Comparison of ENCODE assay signal across 12 cellular contexts in the genomic region with DNA sequence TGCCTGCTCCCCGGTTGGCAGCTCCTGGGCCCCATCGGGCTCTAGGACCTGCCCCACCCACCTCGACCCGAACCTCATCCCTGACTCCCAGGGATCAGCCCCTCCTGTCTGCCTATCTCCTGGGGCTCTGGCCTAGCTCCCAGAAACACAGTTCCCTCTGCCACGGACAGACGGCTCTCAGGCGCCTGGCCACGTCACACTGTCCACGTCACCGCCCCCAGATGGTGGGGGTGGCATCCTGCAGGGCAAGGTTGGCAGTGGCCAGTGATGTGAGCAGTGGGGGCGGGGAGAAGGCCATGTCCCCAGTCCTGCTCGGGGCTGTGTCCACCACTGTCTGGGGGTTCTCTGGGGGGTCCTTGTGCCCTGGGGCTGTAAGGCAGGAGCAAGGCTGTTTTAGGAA. TPM values are rescaled to one million over a fixed set of nuclear protein-coding genes. Genes with fewer than 3 reads are reported as not detected.
A peak's percentile ranks its signal among the peaks of the same experiment; 100 is the strongest.
DNase-seq lines count a peak whose midpoint lies in the region; ATAC-seq and TF ChIP-seq lines count a peak whose summit lies in the region.
"Had no signal": no experiment of that assay in that cellular context is flagged by ENCODE, and none has a peak within 500 bp of the region (broad histone marks: within the 10 kb centered on the region; RNA-seq: fewer than 3 reads in every experiment).

No MANE protein-coding gene starts in this region.

- ATAC-seq in heart right ventricle (peak; percentile 50 to 91 (median 85)), HG03521 (IDR thresholded peaks at IDR 0.05; ENCODE audit: unreplicated experiment) (no peak)
- ATAC-seq: foreskin keratinocyte had no signal

- WGBS in adrenal gland, 4 donors: 56 to 76% (median 63%) methylated on average over 2 to 12 of the region's 12 CpGs
- WGBS in heart right ventricle, 2 donors: 35 to 48% methylated on average over 12 of the region's 12 CpGs
- WGBS in thyroid gland, 2 donors: 52 to 59% methylated on average over 4 to 12 of the region's 12 CpGs

- no peaks in the 10 kb centered on the region for H3K9me3 ChIP-seq in HEK293 (ENCODE audit: control insufficient read depth, insufficient read depth, low read depth, low read length)
- H3K9me3 ChIP-seq in adrenal gland (replicated peaks in 1 of 3): no peaks in the 10 kb centered on the region
- H3K9me3 ChIP-seq in heart right ventricle: no peaks in the 10 kb centered on the region
- H3K9me3 ChIP-seq in thyroid gland: no peaks in the 10 kb centered on the region

- intact Hi-C loops in adrenal gland (cut with DNase I) (no loop called here), heart right ventricle (cut with DNase I) (no loop called here), thyroid gland (cut with DNase I) (no loop called here)

- CTCF ChIA-PET in HEK293 (lab: Yijun Ruan, JAX): interaction anchor here (2.5 kb wide), 1 partner anchor 16 kb away, joined by 6 read pairs; no protein-coding TSS in a partner anchor

- TF ChIP-seq CTCF in HEK293 (tag by site-specific recombination; IDR thresholded peaks at IDR 0.05): no peak
- TF ChIP-seq CTCF in adrenal gland (IDR thresholded peaks at IDR 0.05): no peak
- peak in 2 of 9 donors; percentile 4 to 18 for TF ChIP-seq CTCF in heart right ventricle (IDR thresholded peaks at IDR 0.05)
- TF ChIP-seq CTCF in thyroid gland (IDR thresholded peaks at IDR 0.05): no peak

- H3K4me1 ChIP-seq in HEK293 (ENCODE audit: control insufficient read depth, insufficient read depth, low read length): no peaks in the 10 kb centered on the region
- no peaks in the 10 kb centered on the region for H3K4me1 ChIP-seq in adrenal gland (replicated peaks in 1 of 2)
- peaks cover 0 to 46% (median 32%) of the 10 kb centered on the region in 9 donors for H3K4me1 ChIP-seq in heart right ventricle
- peaks cover 9 to 47% of the 10 kb centered on the region in 2 donors for H3K4me1 ChIP-seq in thyroid gland
- H3K4me1 ChIP-seq: foreskin keratinocyte had no signal

- TF ChIP-seq POLR2A in adrenal gland (IDR thresholded peaks at IDR 0.05) (peak in 1 of 2 donors; percentile 13), thyroid gland (IDR thresholded peaks at IDR 0.05) (peak in 1 of 2 donors; percentile 33)

- POLR2A ChIA-PET in HEK293 (lab: Yijun Ruan, JAX): no interaction called here

- H3K27ac ChIP-seq in HEK293 (ENCODE audit: extremely low read depth, low read depth, low read length) (no peak overlapping the region), adrenal gland (no peak overlapping the region), heart right ventricle (peak overlapping the region; percentile 74 to 98 (median 86)), thyroid gland (peak overlapping the region in 2 of 3 donors; percentile 72 to 85)
- H3K27ac ChIP-seq: foreskin keratinocyte, SK-N-MC had no signal

- H3K27me3 ChIP-seq in adrenal gland (peaks cover 18% of the 10 kb centered on the region), heart right ventricle (peaks cover 0 to 37% (median 7%) of the 10 kb centered on the region in 7 donors), thyroid gland (peaks cover 7% of the 10 kb centered on the region)

- no peaks in the 10 kb centered on the region for H3K36me3 ChIP-seq in HEK293 (ENCODE audit: control insufficient read depth in 2 of 2, insufficient read depth in 1 of 2, low read length in 2 of 2)
- no peaks in the 10 kb centered on the region for H3K36me3 ChIP-seq in adrenal gland (replicated peaks in 1 of 2)
- H3K36me3 ChIP-seq in heart right ventricle: no peaks in the 10 kb centered on the region
- H3K36me3 ChIP-seq in thyroid gland: no peaks in the 10 kb centered on the region

- DNase-seq in adrenal gland: peak; percentile 40 to 89 (median 56)
- peak; percentile 78 to 79 for DNase-seq in heart right ventricle
- DNase-seq in thyroid gland: peak; percentile 73 to 77
- DNase-seq in stimulated activated CD4-positive, alpha-beta T cell treated with anti-CD3 and anti-CD28 coated beads, Interleukin-4, amount 100 ng/mL, for 4 hours: no peak
- DNase-seq in activated effector memory CD4-positive, alpha-beta T cell treated with anti-CD3 and anti-CD28 coated beads, Interleukin-2, amount 50 U/mL, for 16 hours: no peak
- DNase-seq: foreskin keratinocyte, NCI-H1105, NCI-H526 treated with DMSO at 0.1 percent for 48 hours had no signal

- H3K4me3 ChIP-seq in HEK293 (ENCODE audit: low read depth, low read length) (no peak overlapping the region), adrenal gland (no peak overlapping the region), heart right ventricle (peak overlapping the region in 5 of 10 donors; percentile 12 to 29 (median 20)), thyroid gland (replicated peaks in 1 of 3) (no peak overlapping the region)
- H3K4me3 ChIP-seq: SK-N-MC had no signal

TF ChIP-seq in HEK293, 187 proteins besides CTCF, POLR2A, EP300 and RAD21:
- TF ChIP-seq ZFHX2 (tag by site-specific recombination; conservative IDR thresholded peaks at IDR 0.05) (peak; percentile 39), SP2 (tag by site-specific recombination; IDR thresholded peaks at IDR 0.05) (no peak), GLIS2 (tag by site-specific recombination; IDR thresholded peaks at IDR 0.05) (0 out of 2 replicates have a peak, but pooled peaks have one; percentile 29)
TF ChIP-seq in HEK293: peak in this region for 2.

RNA-seq across cellular contexts. Expression of a gene that starts 29.2 kb away (rescaled TPM):
- 1 to 10 TPM in 4 of 8 donors, under 1 TPM in 3, not detected in 1; 0.09 to 6.0 (median 1.1) TPM for total RNA-seq in adrenal gland
- 1 to 10 TPM; 1.4 to 6.8 (median 6.5) TPM for polyA plus RNA-seq in adrenal gland
- total RNA-seq in heart right ventricle: 10 to 100 TPM; 11.5 to 26.1 (median 18.7) TPM
- polyA plus RNA-seq in heart right ventricle: 10 to 100 TPM; 17.1 to 19.4 TPM
- 10 to 100 TPM in 2 of 4 donors, 1 to 10 TPM in 2; 5.2 to 12.6 (median 8.8) TPM for total RNA-seq in thyroid gland

RNA-seq across cellular contexts. Expression of a gene that starts 43.1 kb away (rescaled TPM):
- 1 to 10 TPM in 3 of 8 donors, under 1 TPM in 2, not detected in 3; 0.11 to 2.2 (median 1.6) TPM for total RNA-seq in adrenal gland
- 1 to 10 TPM in 2 of 3 donors, under 1 TPM in 1; 0.97 to 2.6 (median 1.1) TPM for polyA plus RNA-seq in adrenal gland
- total RNA-seq in heart right ventricle: 1 to 10 TPM in 3 of 10 donors, under 1 TPM in 6, not detected in 1; 0.33 to 2.6 (median 0.70) TPM
- polyA plus RNA-seq in heart right ventricle: 1 to 10 TPM in 1 of 2 donors, under 1 TPM in 1; 0.59 to 2.6 TPM
- total RNA-seq in thyroid gland: 1 to 10 TPM in 1 of 4 donors, under 1 TPM in 3; 0.22 to 3.0 (median 0.66) TPM
- total RNA-seq: activated T-helper 1 cell treated with anti-CD3 and anti-CD28 coated beads, Interleukin-12 subunit alpha, Interleukin-12 subunit beta, Interleukin-2, Interleukin-4 antibody, amounts not matched to agents 30 ng/mL and 10 ng/mL and 1 ng/mL, durations not matched to agents 14 hours and 24 hours and 36 hours; foreskin keratinocyte had no signal

Comparison
In these comparisons a context has a peak if more than half of its experiments do, and no peak if none do; other contexts are left out.
1. H3K27ac ChIP-seq: peak in heart right ventricle (10 of 10) and thyroid gland (2 of 3); none in HEK293 (single experiment) and adrenal gland (0 of 5).
2. DNase-seq: peak in adrenal gland (7 of 7), heart right ventricle (2 of 2) and thyroid gland (2 of 2); none in stimulated activated CD4-positive, alpha-beta T cell treated with anti-CD3 and anti-CD28 coated beads, Interleukin-4, amount 100 ng/mL, for 4 hours (0 of 2) and activated effector memory CD4-positive, alpha-beta T cell treated with anti-CD3 and anti-CD28 coated beads, Interleukin-2, amount 50 U/mL, for 16 hours (single experiment).